Comparison of ENCODE assay signal across 26 cellular contexts in the genomic region with DNA sequence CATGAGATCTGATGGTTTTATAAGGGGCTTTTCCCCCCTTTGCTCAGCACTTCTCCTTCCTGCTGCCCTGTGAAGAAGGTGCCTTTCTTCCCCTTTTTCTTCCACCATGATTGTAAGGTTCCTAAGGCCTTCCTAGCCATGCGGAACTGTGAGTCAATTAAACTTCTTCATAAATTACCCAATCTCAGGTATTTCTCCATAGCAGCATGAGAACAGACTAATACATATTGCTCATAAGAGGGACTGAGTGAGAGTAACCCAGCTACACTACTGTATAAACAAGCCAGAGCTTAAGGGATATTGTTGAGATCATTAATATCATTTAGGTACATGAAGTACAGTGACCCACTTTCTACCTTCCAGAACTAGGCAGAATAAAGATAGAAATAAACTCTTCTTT.
"Had no signal": no experiment of that assay in that cellular context is flagged by ENCODE, and none has a peak within 500 bp of the region (broad histone marks: within the 10 kb centered on the region; RNA-seq: fewer than 3 reads in every experiment).

No MANE protein-coding gene starts in this region.

- H3K9me3 Mint-ChIP-seq: activated CD4-positive, alpha-beta T cell treated with anti-CD3 and anti-CD28 coated beads, Interleukin-2, amount 10 ng/mL, durations not matched to agents 24 days and 14 days; activated naive CD4-positive, alpha-beta T cell treated with anti-CD3 and anti-CD28 coated beads, Interleukin-2, amount 10 ng/mL, durations not matched to agents 7 days and 5 days; activated T-helper 1 cell treated with anti-CD3 and anti-CD28 coated beads, Interleukin-12 subunit alpha, Interleukin-12 subunit beta, Interleukin-2, Interleukin-4 antibody, amounts not matched to agents 30 ng/mL and 10 ng/mL and 1 ng/mL, durations not matched to agents 14 hours and 24 hours and 36 hours had no signal

- H3K4me1 Mint-ChIP-seq: activated CD4-positive, alpha-beta T cell treated with anti-CD3 and anti-CD28 coated beads, Interleukin-2, amount 10 ng/mL, durations not matched to agents 24 days and 14 days; activated naive CD4-positive, alpha-beta T cell treated with anti-CD3 and anti-CD28 coated beads, Interleukin-2, amount 10 ng/mL, durations not matched to agents 7 days and 5 days; immature natural killer cell; T-helper 17 cell had no signal

- H3K36me3 Mint-ChIP-seq: activated CD4-positive, alpha-beta memory T cell treated with anti-CD3 and anti-CD28 coated beads for 36 hours; activated naive CD4-positive, alpha-beta T cell treated with anti-CD3 and anti-CD28 coated beads, Interleukin-2, amount 10 ng/mL, durations not matched to agents 7 days and 5 days; immature natural killer cell; natural killer cell treated with Interleukin-12 subunit alpha and Interleukin-12 subunit beta and Interleukin-15 and Interleukin-18, amount 100 ng/mL, for 72 hours had no signal

- H3K9me3 ChIP-seq: colonic mucosa, heart left ventricle, left lung, lower lobe of right lung, mucosa of descending colon, right lobe of liver, testis, transverse colon had no signal

- H3K4me1 ChIP-seq: colonic mucosa, heart left ventricle, left lung, lower lobe of right lung, right lobe of liver, testis, transverse colon had no signal

- H3K4me3 Mint-ChIP-seq: activated CD4-positive, alpha-beta memory T cell treated with anti-CD3 and anti-CD28 coated beads for 36 hours; activated CD4-positive, alpha-beta T cell treated with anti-CD3 and anti-CD28 coated beads, Interleukin-2, amount 10 ng/mL, durations not matched to agents 24 days and 14 days; activated naive CD4-positive, alpha-beta T cell treated with anti-CD3 and anti-CD28 coated beads, Interleukin-2, amount 10 ng/mL, durations not matched to agents 7 days and 5 days; activated T-helper 1 cell treated with anti-CD3 and anti-CD28 coated beads, Interleukin-12 subunit alpha, Interleukin-12 subunit beta, Interleukin-2, Interleukin-4 antibody, amounts not matched to agents 30 ng/mL and 10 ng/mL and 1 ng/mL, durations not matched to agents 14 hours and 24 hours and 36 hours; immature natural killer cell; natural killer cell treated with Interleukin-12 subunit alpha and Interleukin-12 subunit beta and Interleukin-15 and Interleukin-18, amount 100 ng/mL, for 72 hours; T-helper 17 cell had no signal

- ATAC-seq: heart left ventricle; left lung; lower lobe of right lung; mucosa of descending colon; natural killer cell treated with Interleukin-12 subunit alpha and Interleukin-12 subunit beta and Interleukin-15 and Interleukin-18, amount 100 ng/mL, for 72 hours; right lobe of liver; stimulated activated naive CD8-positive, alpha-beta T cell treated with anti-CD3 and anti-CD28 coated beads, Interleukin-15, Interleukin-2, amounts not matched to agents 100 U/mL and 50 U/mL, for 24 hours; T-helper 17 cell had no signal

- H3K4me3 ChIP-seq: colonic mucosa, heart left ventricle, left lung, lower lobe of right lung, mucosa of descending colon, right lobe of liver, testis, transverse colon had no signal

- H3K27ac Mint-ChIP-seq: activated CD4-positive, alpha-beta memory T cell treated with anti-CD3 and anti-CD28 coated beads for 36 hours; activated CD4-positive, alpha-beta T cell treated with anti-CD3 and anti-CD28 coated beads, Interleukin-2, amount 10 ng/mL, durations not matched to agents 24 days and 14 days; activated naive CD4-positive, alpha-beta T cell treated with anti-CD3 and anti-CD28 coated beads, Interleukin-2, amount 10 ng/mL, durations not matched to agents 7 days and 5 days; activated T-helper 1 cell treated with anti-CD3 and anti-CD28 coated beads, Interleukin-12 subunit alpha, Interleukin-12 subunit beta, Interleukin-2, Interleukin-4 antibody, amounts not matched to agents 30 ng/mL and 10 ng/mL and 1 ng/mL, durations not matched to agents 14 hours and 24 hours and 36 hours; immature natural killer cell; natural killer cell treated with Interleukin-12 subunit alpha and Interleukin-12 subunit beta and Interleukin-15 and Interleukin-18, amount 100 ng/mL, for 72 hours; T-helper 17 cell had no signal

- H3K27me3 ChIP-seq: colonic mucosa, right lobe of liver, testis, transverse colon had no signal

- DNase-seq: activated CD4-positive, alpha-beta memory T cell treated with anti-CD3 and anti-CD28 coated beads for 36 hours; activated CD4-positive, alpha-beta T cell treated with anti-CD3 and anti-CD28 coated beads, Interleukin-2, amount 10 ng/mL, durations not matched to agents 24 days and 14 days; activated CD4-positive, CD25-positive, alpha-beta regulatory T cell treated with anti-CD3 and anti-CD28 coated beads, Interleukin-2, amount 50 U/mL, for 72 hours; activated CD8-positive, alpha-beta memory T cell treated with anti-CD3 and anti-CD28 coated beads, Interleukin-2, amount 50 U/mL, for 4 hours; activated effector memory CD4-positive, alpha-beta T cell treated with anti-CD3 and anti-CD28 coated beads, Interleukin-2, amount 50 U/mL, for 16 hours; activated naive CD4-positive, alpha-beta T cell treated with anti-CD3 and anti-CD28 coated beads, Interleukin-2, amount 10 ng/mL, durations not matched to agents 7 days and 5 days; activated T-cell treated with anti-CD3 and anti-CD28 coated beads, Interleukin-2, amount 50 U/mL, for 1 hour; amygdala; colonic mucosa; effector memory CD4-positive, alpha-beta T cell; heart left ventricle; hypothalamus; immature natural killer cell; left lung; lower lobe of right lung; mesendoderm; mucosa of descending colon; right lobe of liver; stimulated activated CD4-positive, alpha-beta T cell treated with anti-CD3 and anti-CD28 coated beads, Interleukin-2, amount 100 ng/mL, for 48 hours; stimulated activated naive CD8-positive, alpha-beta T cell treated with anti-CD3 and anti-CD28 coated beads, Interleukin-15, Interleukin-2, amounts not matched to agents 100 U/mL and 50 U/mL, for 24 hours; T-helper 17 cell; T1000; testis; transverse colon had no signal

- H3K36me3 ChIP-seq: colonic mucosa, heart left ventricle, left lung, lower lobe of right lung, right lobe of liver, transverse colon had no signal
